Comparison of ENCODE assay signal across 11 cellular contexts in genomic region chr5:140041099-140041491, GRCh38. TPM values are rescaled to one million over a fixed set of nuclear protein-coding genes. Genes with fewer than 3 reads are reported as not detected.
DNase-seq lines count a peak whose midpoint lies in the region; ATAC-seq, FAIRE-seq and TF ChIP-seq lines count a peak whose summit lies in the region.
"Had no signal": no experiment of that assay in that cellular context is flagged by ENCODE, and none has a peak within 500 bp of the region (broad histone marks: within the 10 kb centered on the region; RNA-seq: fewer than 3 reads in every experiment).

No MANE protein-coding gene starts in this region.

- H3K27me3 Mint-ChIP-seq in Calu3 (ENCODE audit: unreplicated experiment), result peaks cover 25% of the 10 kb centered on the region
- peaks cover 78% of the 10 kb centered on the region for H3K27me3 Mint-ChIP-seq in stimulated activated memory B cell treated with anti-CD40 and anti-IgM and Interleukin-4, amounts not matched to agents 10 μg/mL and 1 μg/mL and 100 μg/mL, for 72 hours

- no peaks in the 10 kb centered on the region for H3K36me3 ChIP-seq in KMS-11 (ENCODE audit: insufficient read depth)
- H3K36me3 ChIP-seq in pancreas, result no peaks in the 10 kb centered on the region

- no peak for TF ChIP-seq CTCF in Calu3 (IDR thresholded peaks at IDR 0.05; ENCODE audit: unreplicated experiment)
- TF ChIP-seq CTCF in KMS-11 (conservative IDR thresholded peaks at IDR 0.05; ENCODE audit: low read depth, low read length), result no peak
- no peak for TF ChIP-seq CTCF in coronary artery (IDR thresholded peaks at IDR 0.05)
- TF ChIP-seq CTCF in pancreas (IDR thresholded peaks at IDR 0.05), result no peak

- peak overlapping the region; percentile 70 for H3K9ac ChIP-seq in KMS-11

- peak in 2 of 4 donors; percentile 5 to 10 for ATAC-seq in pancreas
- ATAC-seq in stimulated activated memory B cell treated with anti-CD40 and anti-IgM and Interleukin-4, amounts not matched to agents 10 μg/mL and 1 μg/mL and 100 μg/mL, for 72 hours, result no peak
- ATAC-seq in GM18868 (IDR thresholded peaks at IDR 0.05; ENCODE audit: unreplicated experiment), result no peak
- ATAC-seq: K562 had no signal

- peak overlapping the region; percentile 84 for H3K27ac ChIP-seq in KMS-11
- H3K27ac ChIP-seq in coronary artery, result peak overlapping the region; percentile 3 to 63
- H3K27ac ChIP-seq in pancreas, result peak overlapping the region; percentile 63 to 78 (median 70)

- H3K27me3 ChIP-seq in KMS-11 (ENCODE audit: insufficient read depth, low read depth) (no peaks in the 10 kb centered on the region), pancreas (no peaks in the 10 kb centered on the region)

- H3K4me1 Mint-ChIP-seq in Calu3 (ENCODE audit: low read depth, unreplicated experiment), result peaks cover 30% of the 10 kb centered on the region
- H3K4me1 Mint-ChIP-seq in stimulated activated memory B cell treated with anti-CD40 and anti-IgM and Interleukin-4, amounts not matched to agents 10 μg/mL and 1 μg/mL and 100 μg/mL, for 72 hours, result peaks cover 44% of the 10 kb centered on the region

- FAIRE-seq in pancreas (lab: Jason Lieb, UNC), result no peak
- FAIRE-seq: frontal cortex, K562 had no signal

- no peaks in the 10 kb centered on the region for H3K9me3 Mint-ChIP-seq in Calu3 (ENCODE audit: low read depth, unreplicated experiment)
- H3K9me3 Mint-ChIP-seq in stimulated activated memory B cell treated with anti-CD40 and anti-IgM and Interleukin-4, amounts not matched to agents 10 μg/mL and 1 μg/mL and 100 μg/mL, for 72 hours, result no peaks in the 10 kb centered on the region

- peak overlapping the region; percentile 38 for H3K27ac Mint-ChIP-seq in Calu3 (ENCODE audit: unreplicated experiment)
- H3K27ac Mint-ChIP-seq in stimulated activated memory B cell treated with anti-CD40 and anti-IgM and Interleukin-4, amounts not matched to agents 10 μg/mL and 1 μg/mL and 100 μg/mL, for 72 hours, result no peak overlapping the region

- peaks cover 22% of the 10 kb centered on the region for H3K36me3 Mint-ChIP-seq in Calu3 (ENCODE audit: insufficient read depth, unreplicated experiment)
- no peaks in the 10 kb centered on the region for H3K36me3 Mint-ChIP-seq in stimulated activated memory B cell treated with anti-CD40 and anti-IgM and Interleukin-4, amounts not matched to agents 10 μg/mL and 1 μg/mL and 100 μg/mL, for 72 hours

- H4K20me1 ChIP-seq in KMS-11 (ENCODE audit: insufficient read depth), result no peaks in the 10 kb centered on the region

- intact Hi-C loops in Calu3 (cut with micrococcal nuclease; ENCODE audit: unreplicated experiment) (loop anchor here (5.0 kb wide), 1 partner anchor 69 kb away; no protein-coding TSS in a partner anchor), pancreas (cut with DNase I) (no loop called here)

- H2AFZ ChIP-seq in KMS-11 (ENCODE audit: low read depth), result peak overlapping the region; percentile 32; the same call in 1 of the 2 replicates

- H3K9me3 ChIP-seq in pancreas, result no peaks in the 10 kb centered on the region

- peak overlapping the region; percentile 83 for H3K4me3 Mint-ChIP-seq in Calu3 (ENCODE audit: low read depth, unreplicated experiment)
- no peak overlapping the region for H3K4me3 Mint-ChIP-seq in stimulated activated memory B cell treated with anti-CD40 and anti-IgM and Interleukin-4, amounts not matched to agents 10 μg/mL and 1 μg/mL and 100 μg/mL, for 72 hours

- WGBS in pancreas, 2 donors, result 30% methylated on average over 4 of the region's 4 CpGs

- no peak for DNase-seq in Calu3
- DNase-seq in coronary artery (ENCODE audit: low spot score), result no peak
- no peak for DNase-seq in pancreas
- DNase-seq in NCI-H748 treated with DMSO at 0.1 percent for 48 hours (lab: John Stamatoyannopoulos, UW), result no peak
- DNase-seq in NCI-H1417 treated with DMSO at 0.1 percent for 48 hours (lab: John Stamatoyannopoulos, UW), result no peak
- DNase-seq: NCI-H524 treated with DMSO at 0.1 percent for 48 hours had no signal

- H3K4me2 ChIP-seq in KMS-11, result peak overlapping the region; percentile 93

- CTCF ChIA-PET in Calu3 (lab: Charles Lee), result interaction anchor here (2.7 kb wide), 1 partner anchor 72 kb away, joined by 10 read pairs; no protein-coding TSS in a partner anchor

- H3K4me1 ChIP-seq in KMS-11 (ENCODE audit: low read depth, poor library complexity, severe bottlenecking) (peaks cover 53% of the 10 kb centered on the region), pancreas (peaks cover 0 to 24% (median 13%) of the 10 kb centered on the region in 3 donors)

- H3K4me3 ChIP-seq in KMS-11 (IDR thresholded peaks at IDR 0.05; ENCODE audit: insufficient read depth, low read depth, low read length) (peak overlapping the region; percentile 3), coronary artery (peak overlapping the region; percentile 89), pancreas (peak overlapping the region in 2 of 4 donors; percentile 64 to 79)
- H3K4me3 ChIP-seq: K562 had no signal

- H3K79me2 ChIP-seq in KMS-11 (ENCODE audit: insufficient read depth, low read depth), result peaks cover 45% of the 10 kb centered on the region

- BruUV-seq in Calu3 (replicated peaks; lab: Mats Ljungman, UMichigan), result TSS peak; percentile 39

RNA-seq across cellular contexts. Expression of gene NRG2, which starts 2.0 kb away (rescaled TPM):
- 1.4 and 3.1 TPM in 2 replicates for total RNA-seq in Calu3 (2022)
- total RNA-seq in pancreas, result 1 to 10 TPM; 1.5 to 5.2 (median 3.7) TPM
- polyA plus RNA-seq in pancreas, result 1 to 10 TPM; 1.2 to 3.3 TPM
- total RNA-seq: K562 had no signal
- polyA plus RNA-seq: K562 had no signal

Comparison
In these comparisons a context has a peak if more than half of its experiments do, and no peak if none do; other contexts are left out.
1. H3K27ac ChIP-seq: peak in every context shown above with its lines; median percentile 84 in KMS-11; 70 in pancreas; 33 in coronary artery.